In genomic region chr20:46519678-46520077, GRCh38 we compare ENCODE assay signal across 27 cellular contexts. TPM values are rescaled to one million over a fixed set of nuclear protein-coding genes. Genes with fewer than 3 reads are reported as not detected.
"Had no signal": no experiment of that assay in that cellular context is flagged by ENCODE, and none has a peak within 500 bp of the region (broad histone marks: within the 10 kb centered on the region; RNA-seq: fewer than 3 reads in every experiment).

No MANE protein-coding gene starts in this region.

- H3K4me2 ChIP-seq: SK-N-SH had no signal

- H3K4me3 Mint-ChIP-seq: T-cell had no signal

- H3K4me1 Mint-ChIP-seq: T-cell had no signal

- H3K9ac ChIP-seq: SK-N-SH had no signal

- H3K27ac Mint-ChIP-seq: T-cell had no signal

- H3K9me3 ChIP-seq: SK-N-SH had no signal

- H3K9me2 ChIP-seq: SK-N-SH had no signal

- H3K9me3 Mint-ChIP-seq: T-cell had no signal

- H3K36me3 Mint-ChIP-seq: T-cell had no signal

- DNase-seq: Kasumi-1; KG1; NCI-H1092; NCI-H1105 treated with DMSO at 0.1 percent for 48 hours; NCI-H1417 treated with DMSO at 0.1 percent for 48 hours; NCI-H146; NCI-H1694 treated with DMSO at 0.1 percent for 48 hours; NCI-H1930; NCI-H2081; NCI-H2107; NCI-H2227 treated with DMSO at 0.1 percent for 48 hours; NCI-H446; NCI-H510A; NCI-H524 treated with DMSO at 0.1 percent for 48 hours; NCI-H69; NCI-H774; NK-92 treated with Interleukin-12 subunit alpha and Interleukin-12 subunit beta, amount 100 ng/mL, for 24 hours; PC-3; SHP77; SK-N-SH; SW 1271; T-cell had no signal

- H3K27ac ChIP-seq: RWPE1 had no signal

RNA-seq across cellular contexts. Expression of gene ZNF334, which starts 6.3 kb away (rescaled TPM):
- total RNA-seq: OCI-LY7, SK-MEL-5 had no signal

RNA-seq across cellular contexts. Expression of gene OCSTAMP, which starts 30.8 kb away (rescaled TPM):
- total RNA-seq: HT-29, M059J, OCI-LY7, PC-3, SK-MEL-5, T-cell had no signal
